In genomic region chr16:65644821-65645220, GRCh38 we compare ENCODE assay signal across 16 cellular contexts.
DNase-seq lines count a peak whose midpoint lies in the region; TF ChIP-seq lines count a peak whose summit lies in the region.
"Had no signal": no experiment of that assay in that cellular context is flagged by ENCODE, and none has a peak within 500 bp of the region (broad histone marks: within the 10 kb centered on the region; RNA-seq: fewer than 3 reads in every experiment).

No MANE protein-coding gene starts in this region.

- no peak overlapping the region for H3K27ac ChIP-seq in endodermal cell (ENCODE audit: low read depth, low read length)
- H3K27ac ChIP-seq: BLaER1 had no signal

- no peaks in the 10 kb centered on the region for H3K36me3 Mint-ChIP-seq in endodermal cell (ENCODE audit: low read depth)
- H3K36me3 Mint-ChIP-seq: CD14-positive monocyte; CD8-positive, alpha-beta T cell had no signal

- H3K4me3 Mint-ChIP-seq in endodermal cell: no peak overlapping the region
- H3K4me3 Mint-ChIP-seq: CD14-positive monocyte; CD8-positive, alpha-beta T cell; GM23338 had no signal

- no peaks in the 10 kb centered on the region for H3K36me3 ChIP-seq in endodermal cell (ENCODE audit: control insufficient read depth, insufficient read depth, low read length)
- H3K36me3 ChIP-seq: BLaER1 had no signal

- H3K4me3 ChIP-seq in endodermal cell (ENCODE audit: low read length): no peak overlapping the region
- H3K4me3 ChIP-seq: BLaER1, GM12878, GM23338 had no signal

- no peaks in the 10 kb centered on the region for H3K27me3 ChIP-seq in endodermal cell (ENCODE audit: control insufficient read depth, insufficient read depth, low read length, poor library complexity, severe bottlenecking)
- H3K27me3 ChIP-seq: BLaER1 had no signal

- H3K9me3 Mint-ChIP-seq in endodermal cell: no peaks in the 10 kb centered on the region
- H3K9me3 Mint-ChIP-seq: GM23338 had no signal

- no peak for TF ChIP-seq CTCF in endodermal cell (conservative IDR thresholded peaks at IDR 0.05)

- H3K4me1 Mint-ChIP-seq in endodermal cell: peaks cover 3% of the 10 kb centered on the region
- H3K4me1 Mint-ChIP-seq: CD14-positive monocyte, GM23338 had no signal

- H3K27ac Mint-ChIP-seq in endodermal cell: no peak overlapping the region
- H3K27ac Mint-ChIP-seq: CD14-positive monocyte; CD8-positive, alpha-beta T cell; GM23338 had no signal

- H3K4me1 ChIP-seq in endodermal cell (ENCODE audit: control insufficient read depth, insufficient read depth, low read length): no peaks in the 10 kb centered on the region
- H3K4me1 ChIP-seq: BLaER1 had no signal

- no peaks in the 10 kb centered on the region for H3K9me3 ChIP-seq in endodermal cell (ENCODE audit: control insufficient read depth, low read length)
- H3K9me3 ChIP-seq: BLaER1 had no signal

- H3K27me3 Mint-ChIP-seq in endodermal cell (ENCODE audit: insufficient read depth): no peaks in the 10 kb centered on the region

- no peak overlapping the region for H3K9ac ChIP-seq in endodermal cell (ENCODE audit: extremely low read depth, low read length, poor library complexity, severe bottlenecking)
- H3K9ac ChIP-seq: BLaER1 had no signal

- whole genome bisulfite sequencing in endodermal cell (ENCODE audit: insufficient coverage in 1 of 2, insufficient read length in 1 of 2), 2 experiments: 99 to 100% methylated on average over 1 to 2 of the region's 2 CpGs

- peak; percentile 51 for DNase-seq in NCI-H748 (lab: John Stamatoyannopoulos, UW; ENCODE audit: unreplicated experiment)
- no peak for DNase-seq in NCI-H748 treated with DMSO at 0.1 percent for 48 hours (lab: John Stamatoyannopoulos, UW)
- peak; percentile 46 for DNase-seq in NCI-H345 (lab: John Stamatoyannopoulos, UW)
- DNase-seq in endodermal cell: peak; percentile 13
- no peak for DNase-seq in NCI-H2196 treated with DMSO at 0.1 percent for 48 hours (lab: John Stamatoyannopoulos, UW; ENCODE audit: unreplicated experiment)
- no peak for DNase-seq in stimulated activated CD4-positive, alpha-beta T cell treated with anti-CD3 and anti-CD28 coated beads, Interleukin-1b, Interleukin-23, amount 100 ng/mL, for 48 hours
- no peak for DNase-seq in NCI-H2107 treated with DMSO at 0.1 percent for 48 hours (lab: John Stamatoyannopoulos, UW; ENCODE audit: unreplicated experiment)
- DNase-seq: 8988T; Calu3; CD8-positive, alpha-beta T cell; DMS79 treated with DMSO at 0.1 percent for 48 hours; HCEC 1CT had no signal

Comparison
In these comparisons a context has a peak if more than half of its experiments do, and no peak if none do; other contexts are left out.
1. DNase-seq: peak in NCI-H748 (single experiment), NCI-H345 (single experiment) and endodermal cell (single experiment); none in NCI-H748 treated with DMSO at 0.1 percent for 48 hours (single experiment), NCI-H2196 treated with DMSO at 0.1 percent for 48 hours (single experiment), stimulated activated CD4-positive, alpha-beta T cell treated with anti-CD3 and anti-CD28 coated beads, Interleukin-1b, Interleukin-23, amount 100 ng/mL, for 48 hours (single experiment) and NCI-H2107 treated with DMSO at 0.1 percent for 48 hours (single experiment).